8 cellular contexts compared by ENCODE assay signal in the genomic region with DNA sequence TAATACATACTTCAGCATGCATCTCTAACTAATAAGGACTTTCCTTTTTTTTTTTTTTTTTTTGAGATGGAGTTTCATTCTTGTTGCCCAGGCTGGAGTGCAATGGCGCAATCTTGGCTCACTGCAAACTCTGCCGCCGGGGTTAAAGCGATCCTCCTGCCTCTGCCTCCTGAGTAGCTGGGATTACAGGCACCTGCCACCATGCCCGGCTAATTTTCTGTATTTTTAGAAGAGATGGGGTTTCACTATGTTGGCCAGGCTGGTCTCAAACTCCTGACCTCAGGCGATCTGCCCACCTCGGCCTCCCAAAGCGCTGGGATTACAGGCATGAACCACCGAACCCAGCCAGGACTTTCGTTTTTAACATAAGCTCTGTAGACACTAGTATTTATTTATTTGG. TPM values are rescaled to one million over a fixed set of nuclear protein-coding genes. Genes with fewer than 3 reads are reported as not detected.
DNase-seq lines count a peak whose midpoint lies in the region; ATAC-seq, FAIRE-seq and TF ChIP-seq lines count a peak whose summit lies in the region.
"Not testable (repeated sequence)": the region's sequence is repeated elsewhere in the genome, so short reads cannot be mapped to it uniquely, and the experiment has no call there.

No MANE protein-coding gene starts in this region.

- H3F3A ChIP-seq in Loucy (ENCODE audit: low read depth), result not testable (repeated sequence)

- H3K4me3 ChIP-seq in A549; Loucy (ENCODE audit: low read length, poor library complexity, severe bottlenecking): not testable (repeated sequence)
- H3K4me3 ChIP-seq in right lobe of liver, result peak overlapping the region in 2 of 3 donors; percentile 24 to 34

- H3K27ac ChIP-seq in A549 (peak overlapping the region; percentile 1 to 51; a peak in 4 of 6 replicates), right lobe of liver (peak overlapping the region in 2 of 3 donors; percentile 45 to 52)

- H3K27me3 ChIP-seq in Loucy (ENCODE audit: insufficient read depth, low read length, poor library complexity, severe bottlenecking); right lobe of liver: not testable (repeated sequence)

- not testable (repeated sequence) for TF ChIP-seq POLR2A in A549 (IDR thresholded peaks at IDR 0.05; ENCODE audit: low read length); right lobe of liver (IDR thresholded peaks at IDR 0.05)

- peak overlapping the region; percentile 87 for H3K4me3 Mint-ChIP-seq in T-helper 17 cell
- peak overlapping the region; percentile 51 to 77 for H3K4me3 Mint-ChIP-seq in activated T-cell treated with anti-CD3 and anti-CD28 coated beads, Interleukin-2, amount 50 U/mL, for 72 hours
- peak overlapping the region; percentile 64 for H3K4me3 Mint-ChIP-seq in central memory CD8-positive, alpha-beta T cell
- H3K4me3 Mint-ChIP-seq in stimulated activated effector memory CD8-positive, alpha-beta T cell treated with anti-CD3 and anti-CD28 coated beads, Interleukin-12 subunit alpha, Interleukin-12 subunit beta, amount 100 ng/mL, for 72 hours, result peak overlapping the region; percentile 57

- POLR2A ChIA-PET in A549 (lab: Yijun Ruan, JAX), result interaction anchor here (0.7 to 0.9 kb wide), 2 partner anchors 9 to 114 kb away, joined by 3 read pairs; no protein-coding TSS in a partner anchor

- H3K79me2 ChIP-seq in Loucy (ENCODE audit: insufficient read depth, low read length), result not testable (repeated sequence)

- H2AFZ ChIP-seq in Loucy (ENCODE audit: low read length), result not testable (repeated sequence)

- H3K9me2 ChIP-seq in Loucy (replicated peaks; ENCODE audit: low read depth, low read length), result not testable (repeated sequence)

- not testable (repeated sequence) for H3K9me3 ChIP-seq in A549; Loucy (ENCODE audit: insufficient read depth, low read depth, low read length); T-helper 17 cell (ENCODE audit: control insufficient read depth, low read length, poor library complexity, severe bottlenecking); right lobe of liver

- H3K4me1 ChIP-seq in A549, result peaks cover 49% of the 10 kb centered on the region
- peaks cover 67% of the 10 kb centered on the region for H3K4me1 ChIP-seq in Loucy (ENCODE audit: insufficient read depth, low read length, poor library complexity, severe bottlenecking)
- not testable (repeated sequence) for H3K4me1 ChIP-seq in right lobe of liver

- not testable (repeated sequence) for TF ChIP-seq RAD21 in A549 (conservative IDR thresholded peaks at IDR 0.05 in 1 of 2, IDR thresholded peaks at IDR 0.05 in 1 of 2)

- not testable (repeated sequence) for H3K36me3 Mint-ChIP-seq in T-helper 17 cell (ENCODE audit: low read depth); activated T-cell treated with anti-CD3 and anti-CD28 coated beads, Interleukin-2, amount 50 U/mL, for 72 hours (ENCODE audit: insufficient read depth in 2 of 2); central memory CD8-positive, alpha-beta T cell (ENCODE audit: insufficient read depth); stimulated activated effector memory CD8-positive, alpha-beta T cell treated with anti-CD3 and anti-CD28 coated beads, Interleukin-12 subunit alpha, Interleukin-12 subunit beta, amount 100 ng/mL, for 72 hours

- not testable (repeated sequence) for H3K9me3 Mint-ChIP-seq in activated T-cell treated with anti-CD3 and anti-CD28 coated beads, Interleukin-2, amount 50 U/mL, for 72 hours; central memory CD8-positive, alpha-beta T cell; stimulated activated effector memory CD8-positive, alpha-beta T cell treated with anti-CD3 and anti-CD28 coated beads, Interleukin-12 subunit alpha, Interleukin-12 subunit beta, amount 100 ng/mL, for 72 hours

- H3K9ac ChIP-seq in Loucy (ENCODE audit: low read depth, low read length, poor library complexity, severe bottlenecking), result peak overlapping the region; percentile 17

- H4K20me1 ChIP-seq in Loucy (ENCODE audit: insufficient read depth, low read length, poor library complexity, severe bottlenecking), result not testable (repeated sequence)

- CTCF ChIA-PET in A549 (lab: Yijun Ruan, JAX), result interaction anchor here (1.3 to 5.0 kb wide), 5 partner anchors 13 to 41 kb away, joined by 4 to 19 read pairs (median 5); no protein-coding TSS in a partner anchor

- H3K36me3 ChIP-seq in Loucy (ENCODE audit: insufficient read depth, low read length); right lobe of liver: not testable (repeated sequence)

- TF ChIP-seq CTCF in A549 (IDR thresholded peaks at IDR 0.05); Loucy (conservative IDR thresholded peaks at IDR 0.05; ENCODE audit: low read length); right lobe of liver (IDR thresholded peaks at IDR 0.05): not testable (repeated sequence)

- DNase-seq in A549 (ENCODE audit: low read depth in 1 of 2, low spot score in 1 of 2); T-helper 17 cell; activated T-cell treated with anti-CD3 and anti-CD28 coated beads, Interleukin-2, amount 50 U/mL, for 72 hours; central memory CD8-positive, alpha-beta T cell (ENCODE audit: low spot score in 2 of 2); right lobe of liver; stimulated activated effector memory CD8-positive, alpha-beta T cell treated with anti-CD3 and anti-CD28 coated beads, Interleukin-12 subunit alpha, Interleukin-12 subunit beta, amount 100 ng/mL, for 72 hours (ENCODE audit: low spot score in 2 of 2): not testable (repeated sequence)

- H3K27ac Mint-ChIP-seq in T-helper 17 cell, result peak overlapping the region; percentile 100
- H3K27ac Mint-ChIP-seq in activated T-cell treated with anti-CD3 and anti-CD28 coated beads, Interleukin-2, amount 50 U/mL, for 72 hours, result peak overlapping the region; percentile 69
- peak overlapping the region; percentile 44 for H3K27ac Mint-ChIP-seq in central memory CD8-positive, alpha-beta T cell (ENCODE audit: low read depth)
- H3K27ac Mint-ChIP-seq in stimulated activated effector memory CD8-positive, alpha-beta T cell treated with anti-CD3 and anti-CD28 coated beads, Interleukin-12 subunit alpha, Interleukin-12 subunit beta, amount 100 ng/mL, for 72 hours, result peak overlapping the region; percentile 87

- FAIRE-seq in A549 (lab: Jason Lieb, UNC), result not testable (repeated sequence)

- H3K4me1 Mint-ChIP-seq in T-helper 17 cell, result peaks cover 66% of the 10 kb centered on the region
- peaks cover 83% of the 10 kb centered on the region for H3K4me1 Mint-ChIP-seq in activated T-cell treated with anti-CD3 and anti-CD28 coated beads, Interleukin-2, amount 50 U/mL, for 72 hours (ENCODE audit: low read depth)
- H3K4me1 Mint-ChIP-seq in central memory CD8-positive, alpha-beta T cell, result peaks cover 66% of the 10 kb centered on the region
- peaks cover 66% of the 10 kb centered on the region for H3K4me1 Mint-ChIP-seq in stimulated activated effector memory CD8-positive, alpha-beta T cell treated with anti-CD3 and anti-CD28 coated beads, Interleukin-12 subunit alpha, Interleukin-12 subunit beta, amount 100 ng/mL, for 72 hours

- H3K4me2 ChIP-seq in A549 (peak overlapping the region; percentile 30; the same call in 2 of the 3 replicates), Loucy (ENCODE audit: low read depth, low read length, poor library complexity, severe bottlenecking) (peak overlapping the region; percentile 63)

- intact Hi-C loops in right lobe of liver (cut with DNase I), result not testable (repeated sequence)

- WGBS in A549 (ENCODE audit: missing lambda C conversion rate), result 87% methylated on average over 10 of the region's 10 CpGs
- 45% methylated on average over 6 of the region's 10 CpGs for WGBS in right lobe of liver (ENCODE audit: insufficient coverage, low coverage, low lambda C conversion rate, missing lambda C conversion rate)

- not testable (repeated sequence) for H3K27me3 Mint-ChIP-seq in T-helper 17 cell; activated T-cell treated with anti-CD3 and anti-CD28 coated beads, Interleukin-2, amount 50 U/mL, for 72 hours (ENCODE audit: low read depth); central memory CD8-positive, alpha-beta T cell

- TF ChIP-seq EP300 in A549 (IDR thresholded peaks at IDR 0.05), result not testable (repeated sequence)

- not testable (repeated sequence) for ATAC-seq in A549; T-helper 17 cell; activated T-cell treated with anti-CD3 and anti-CD28 coated beads, Interleukin-2, amount 50 U/mL, for 72 hours (replicated peaks in 1 of 2); central memory CD8-positive, alpha-beta T cell (replicated peaks; ENCODE audit: extremely low read depth, poor library complexity, severe bottlenecking); stimulated activated effector memory CD8-positive, alpha-beta T cell treated with anti-CD3 and anti-CD28 coated beads, Interleukin-12 subunit alpha, Interleukin-12 subunit beta, amount 100 ng/mL, for 72 hours
- peak; percentile 4 for ATAC-seq in GM18867 (IDR thresholded peaks at IDR 0.05; ENCODE audit: unreplicated experiment)
- peak; percentile 20 to 54 (median 34) for ATAC-seq in right lobe of liver

RNA-seq across cellular contexts. Expression of gene EML4, which starts 42.3 kb away (rescaled TPM):
- polyA plus RNA-seq in A549 (2011; rRNA removed) (115 and 130 TPM in 2 replicates), A549 (2017; fragmentation: RNase III; extraction: RNeasy Plus Mini Kit Qiagen cat#74134 plus additional on column Dnase treatment) (34.6 to 39.0 TPM (median 36.3 TPM) in 3 replicates)
- polyA plus RNA-seq in A549 (2012; cell fraction: cytosol; rRNA removed), result 23.2 and 24.9 TPM in 2 replicates
- 20.9 and 29.1 TPM in 2 replicates for polyA plus RNA-seq in A549 (2012; cell fraction: nucleus; rRNA removed)
- 88.9 and 93.5 TPM in 2 replicates for polyA minus RNA-seq in A549 (2011; rRNA and poly(A)+ RNA removed)
- total RNA-seq in T-helper 17 cell (100 to 1,000 TPM; 292 to 348 TPM), right lobe of liver (10 to 100 TPM; 28.3 to 55.7 (median 36.7) TPM)
- total RNA-seq in activated T-cell treated with anti-CD3 and anti-CD28 coated beads, Interleukin-2, amount 50 U/mL, for 72 hours, result 10 to 100 TPM; 79.2 to 82.2 TPM

Comparison
In these comparisons a context has a peak if more than half of its experiments do, and no peak if none do; other contexts are left out.
1. H3K27ac Mint-ChIP-seq: peak in every context shown above with its lines; median percentile 100 in T-helper 17 cell; 87 in stimulated activated effector memory CD8-positive, alpha-beta T cell treated with anti-CD3 and anti-CD28 coated beads, Interleukin-12 subunit alpha, Interleukin-12 subunit beta, amount 100 ng/mL, for 72 hours; 69 in activated T-cell treated with anti-CD3 and anti-CD28 coated beads, Interleukin-2, amount 50 U/mL, for 72 hours; 44 in central memory CD8-positive, alpha-beta T cell.